ENCODE assay signal across 8 cellular contexts in genomic region chr11:17077240-17077519, GRCh38. TPM values are rescaled to one million over a fixed set of nuclear protein-coding genes. Genes with fewer than 3 reads are reported as not detected.
DNase-seq lines count a peak whose midpoint lies in the region; ATAC-seq and TF ChIP-seq lines count a peak whose summit lies in the region.

No MANE protein-coding gene starts in this region.

- H3K36me3 ChIP-seq in HEK293 (ENCODE audit: control insufficient read depth in 2 of 2, insufficient read depth in 1 of 2, low read length in 2 of 2) (peaks cover 10 to 44% of the 10 kb centered on the region in 2 experiments; a peak in 2 of 3 replicates), neural cell (ENCODE audit: insufficient read depth, low read length) (no peaks in the 10 kb centered on the region)

- no peak for TF ChIP-seq EP300 in neural cell (conservative IDR thresholded peaks at IDR 0.05; ENCODE audit: poor library complexity, severe bottlenecking)

- POLR2A ChIA-PET in HEK293 (lab: Yijun Ruan, JAX), result interaction anchor here (0.5 to 2.3 kb wide), 27 partner anchors 14 to 1402 kb away, joined by 3 to 23 read pairs (median 5); partner anchors contain the start of genes NUCB2, PIK3C2A and PLEKHA7

- DNase-seq in RKO (ENCODE audit: low spot score), result peak; percentile 15
- DNase-seq in epithelial cell of prostate (ENCODE audit: low read depth, low spot score), result no peak
- no peak for DNase-seq in ureter (ENCODE audit: low spot score)
- no peak for DNase-seq in HK-2 (ENCODE audit: unreplicated experiment)
- DNase-seq in Kasumi-1 (lab: John Stamatoyannopoulos, UW), result no peak

- TF ChIP-seq RAD21 in neural cell (conservative IDR thresholded peaks at IDR 0.05), result no peak

- no peaks in the 10 kb centered on the region for H3K9me3 ChIP-seq in HEK293 (ENCODE audit: control insufficient read depth, insufficient read depth, low read depth, low read length)
- no peaks in the 10 kb centered on the region for H3K9me3 ChIP-seq in neural cell (ENCODE audit: low read length)

- TF ChIP-seq CTCF in HEK293 (tag by site-specific recombination; IDR thresholded peaks at IDR 0.05), result no peak
- no peak for TF ChIP-seq CTCF in neural cell (IDR thresholded peaks at IDR 0.05; ENCODE audit: poor library complexity, severe bottlenecking)

- no peaks in the 10 kb centered on the region for H4K20me1 ChIP-seq in neural cell (ENCODE audit: insufficient read depth)

- no peaks in the 10 kb centered on the region for H3F3A ChIP-seq in neural cell (ENCODE audit: insufficient read depth, low read length, poor library complexity, severe bottlenecking)

- peak overlapping the region; percentile 99 for H3K4me2 ChIP-seq in neural cell (ENCODE audit: low read length)

- no peaks in the 10 kb centered on the region for H3K9me2 ChIP-seq in neural cell (ENCODE audit: insufficient read depth, low read length)

- H2AFZ ChIP-seq in neural cell (ENCODE audit: low read depth, low read length), result peak overlapping the region; percentile 76

- H3K4me3 ChIP-seq in HEK293 (ENCODE audit: low read depth, low read length), result peak overlapping the region; percentile 78
- H3K4me3 ChIP-seq in neural cell (ENCODE audit: low read length), result peak overlapping the region; percentile 80

- no peaks in the 10 kb centered on the region for H3K27me3 ChIP-seq in neural cell (ENCODE audit: insufficient read depth, low read depth, low read length)

- peaks cover 18% of the 10 kb centered on the region for H3K79me2 ChIP-seq in neural cell (replicated peaks; ENCODE audit: insufficient read depth, low read length)

- peak overlapping the region; percentile 91 for H3K9ac ChIP-seq in neural cell (ENCODE audit: low read length)

- CTCF ChIA-PET in HEK293 (lab: Yijun Ruan, JAX), result no interaction called here

- H3K27ac ChIP-seq in HEK293 (ENCODE audit: extremely low read depth, low read depth, low read length), result peak overlapping the region; percentile 72
- H3K27ac ChIP-seq in epithelial cell of prostate, result peak overlapping the region; percentile 80
- peak overlapping the region; percentile 93 for H3K27ac ChIP-seq in neural cell (ENCODE audit: low read length)

- ATAC-seq in GM18505 (IDR thresholded peaks at IDR 0.05; ENCODE audit: unreplicated experiment), result peak; percentile 9

- TF ChIP-seq POLR2A in GM18505 (IDR thresholded peaks at IDR 0.05; ENCODE audit: borderline replicate concordance, extremely low read depth, insufficient read depth, insufficient read length), result no peak

- 0 out of 2 replicates have a peak, but pooled peaks cover 4% of the 10 kb centered on the region for H3K4me1 ChIP-seq in HEK293 (ENCODE audit: control insufficient read depth, insufficient read depth, low read length)

TF ChIP-seq in HEK293, 187 proteins besides CTCF, POLR2A, EP300 and RAD21:
- TF ChIP-seq ZSCAN30 (tag by site-specific recombination; IDR thresholded peaks at IDR 0.05) (no peak), ZNF600 (tag by site-specific recombination; IDR thresholded peaks at IDR 0.05) (peak; percentile 35; the same call in 1 of the 2 replicates)

TF ChIP-seq in neural cell, 6 proteins besides CTCF, POLR2A, EP300 and RAD21:
- TF ChIP-seq SMC3 (conservative IDR thresholded peaks at IDR 0.05; ENCODE audit: poor library complexity), result no peak
- no peak for TF ChIP-seq TAF1 (IDR thresholded peaks at IDR 0.05; ENCODE audit: low read depth)

RNA-seq across cellular contexts. Expression of gene RPS13, which starts 0.3 kb away (rescaled TPM):
- 1,509 and 1,561 TPM in 2 replicates for polyA plus RNA-seq in neural cell
- 486 and 597 TPM in 2 replicates for polyA minus RNA-seq in neural cell
- 1,165 TPM for total RNA-seq in ureter
